16 cellular contexts compared by ENCODE assay signal in genomic region chr3:157310329-157311065, GRCh38.
DNase-seq lines count a peak whose midpoint lies in the region; ATAC-seq and TF ChIP-seq lines count a peak whose summit lies in the region.
"Had no signal": no experiment of that assay in that cellular context is flagged by ENCODE, and none has a peak within 500 bp of the region (broad histone marks: within the 10 kb centered on the region; RNA-seq: fewer than 3 reads in every experiment).

No MANE protein-coding gene starts in this region.

- no peak overlapping the region for H3K9ac ChIP-seq in MM.1S (ENCODE audit: low read length)

- TF ChIP-seq CTCF in MM.1S (IDR thresholded peaks at IDR 0.05; ENCODE audit: low read length) (no peak), osteoblast (IDR thresholded peaks at IDR 0.05; ENCODE audit: extremely low read depth, low read depth, low read length) (no peak)

- no peaks in the 10 kb centered on the region for H3K9me3 ChIP-seq in MM.1S (replicated peaks; ENCODE audit: insufficient read depth, low read length)
- no peaks in the 10 kb centered on the region for H3K9me3 ChIP-seq in osteoblast (ENCODE audit: low read depth, low read length)
- H3K9me3 ChIP-seq: ovary had no signal

- no peaks in the 10 kb centered on the region for H3K36me3 ChIP-seq in MM.1S (replicated peaks; ENCODE audit: insufficient read depth, low read length)
- no peaks in the 10 kb centered on the region for H3K36me3 ChIP-seq in osteoblast (ENCODE audit: insufficient read depth, low read length)
- H3K36me3 ChIP-seq: brain microvascular endothelial cell, ovary had no signal

- H3K27ac ChIP-seq in MM.1S (ENCODE audit: low read length) (peak overlapping the region; percentile 42; the same call in 1 of the 2 replicates), osteoblast (ENCODE audit: low read depth, low read length) (peak overlapping the region; percentile 81)
- H3K27ac ChIP-seq: 22Rv1, ovary had no signal

- H3K4me3 ChIP-seq in MM.1S (ENCODE audit: low read length) (no peak overlapping the region), osteoblast (ENCODE audit: insufficient read depth, low read length) (no peak overlapping the region)
- H3K4me3 ChIP-seq: ovary had no signal

- H3K27me3 ChIP-seq in MM.1S (replicated peaks; ENCODE audit: insufficient read depth, low read length), result no peaks in the 10 kb centered on the region
- no peaks in the 10 kb centered on the region for H3K27me3 ChIP-seq in osteoblast (ENCODE audit: insufficient read depth, low read length)
- H3K27me3 ChIP-seq: brain microvascular endothelial cell, ovary had no signal

- 0 out of 2 replicates have a peak, but pooled peaks cover 6% of the 10 kb centered on the region for H3F3A ChIP-seq in MM.1S (ENCODE audit: insufficient read depth, low read length)

- peak; percentile 61 for ATAC-seq in HG02571 (IDR thresholded peaks at IDR 0.05; ENCODE audit: unreplicated experiment)
- ATAC-seq: CD8-positive, alpha-beta T cell had no signal

- H3K4me1 ChIP-seq in MM.1S (ENCODE audit: low read length) (peaks cover 10% of the 10 kb centered on the region), osteoblast (ENCODE audit: insufficient read depth, low read length) (peaks cover 19% of the 10 kb centered on the region)

- no peaks in the 10 kb centered on the region; the same call in 1 of the 2 replicates for H3K9me2 ChIP-seq in MM.1S (replicated peaks; ENCODE audit: insufficient read depth, low read length)

- H2AFZ ChIP-seq in MM.1S (ENCODE audit: low read length) (peak overlapping the region; percentile 47), osteoblast (ENCODE audit: low read length) (no peak overlapping the region)

- H4K20me1 ChIP-seq in MM.1S (ENCODE audit: insufficient read depth, low read length) (no peaks in the 10 kb centered on the region), osteoblast (ENCODE audit: insufficient read depth, low read length) (no peaks in the 10 kb centered on the region)

- H3K4me2 ChIP-seq in MM.1S (ENCODE audit: low read depth, low read length) (peak overlapping the region; percentile 30; the same call in 1 of the 2 replicates), osteoblast (ENCODE audit: insufficient read depth, low read length) (no peak overlapping the region)

- DNase-seq in DMS53 (lab: John Stamatoyannopoulos, UW) (peak; percentile 5), DMS53 treated with DMSO at 0.1 percent for 48 hours (lab: John Stamatoyannopoulos, UW; ENCODE audit: unreplicated experiment) (no peak), MM.1S (peak; percentile 63), osteoblast (ENCODE audit: insufficient read length, low spot score, missing footprints) (no peak), NCI-H774 (lab: John Stamatoyannopoulos, UW) (no peak), DMS 273 treated with DMSO at 0.1 percent for 48 hours (lab: John Stamatoyannopoulos, UW) (no peak), ureter (ENCODE audit: low spot score) (no peak)
- DNase-seq: activated naive CD4-positive, alpha-beta T cell treated with Interleukin-2 at 50 U/mL for 16 hours; brain microvascular endothelial cell; CD8-positive, alpha-beta T cell; effector CD4-positive, alpha-beta T cell; foreskin fibroblast; NCI-H2107; ovary had no signal

- no peaks in the 10 kb centered on the region for H3K79me2 ChIP-seq in MM.1S (ENCODE audit: low read length)
- no peaks in the 10 kb centered on the region for H3K79me2 ChIP-seq in osteoblast (ENCODE audit: insufficient read depth, low read length)

Comparison
In these comparisons a context has a peak if more than half of its experiments do, and no peak if none do; other contexts are left out.
1. DNase-seq: peak in DMS53 (single experiment) and MM.1S (single experiment); none in DMS53 treated with DMSO at 0.1 percent for 48 hours (single experiment), osteoblast (single experiment), NCI-H774 (single experiment), DMS 273 treated with DMSO at 0.1 percent for 48 hours (single experiment) and ureter (single experiment).